18 cellular contexts compared by ENCODE assay signal in genomic region chr5:132021654-132022053, GRCh38. TPM values are rescaled to one million over a fixed set of nuclear protein-coding genes. Genes with fewer than 3 reads are reported as not detected.
DNase-seq lines count a peak whose midpoint lies in the region; ATAC-seq, FAIRE-seq and TF ChIP-seq lines count a peak whose summit lies in the region.
"Had no signal": no experiment of that assay in that cellular context is flagged by ENCODE, and none has a peak within 500 bp of the region (broad histone marks: within the 10 kb centered on the region; RNA-seq: fewer than 3 reads in every experiment).

No MANE protein-coding gene starts in this region.

- no peak overlapping the region for H3K4me3 ChIP-seq in A549
- H3K4me3 ChIP-seq in KMS-11 (IDR thresholded peaks at IDR 0.05; ENCODE audit: insufficient read depth, low read depth, low read length): no peak overlapping the region

- TF ChIP-seq CTCF in A549 (IDR thresholded peaks at IDR 0.05): no peak
- TF ChIP-seq CTCF in KMS-11 (conservative IDR thresholded peaks at IDR 0.05; ENCODE audit: low read depth, low read length): no peak

- H3K27ac Mint-ChIP-seq in activated T-helper 1 cell treated with anti-CD3 and anti-CD28 coated beads, Interleukin-12 subunit alpha, Interleukin-12 subunit beta, Interleukin-2, Interleukin-4 antibody, amounts not matched to agents 30 ng/mL and 10 ng/mL and 1 ng/mL, durations not matched to agents 14 hours and 24 hours and 36 hours: peak overlapping the region; percentile 42
- no peak overlapping the region for H3K27ac Mint-ChIP-seq in activated naive CD8-positive, alpha-beta T cell treated with anti-CD3 and anti-CD28 coated beads, Interleukin-2, amount 50 U/mL, for 24 hours
- H3K27ac Mint-ChIP-seq: CD14-positive monocyte, H9 had no signal

- H3K79me2 ChIP-seq in KMS-11 (ENCODE audit: insufficient read depth, low read depth): no peaks in the 10 kb centered on the region

- no peak for ATAC-seq in A549
- ATAC-seq in activated naive CD8-positive, alpha-beta T cell treated with anti-CD3 and anti-CD28 coated beads, Interleukin-2, amount 50 U/mL, for 24 hours: no peak

- 13% methylated on average over 2 of the region's 2 CpGs for WGBS in A549 (ENCODE audit: missing lambda C conversion rate)

- DNase-seq in A549 (ENCODE audit: low read depth in 1 of 2, low spot score in 1 of 2) (no peak), NCI-H146 (lab: John Stamatoyannopoulos, UW) (no peak), dermis blood vessel endothelial cell (no peak)
- DNase-seq in activated T-helper 1 cell treated with anti-CD3 and anti-CD28 coated beads, Interleukin-12 subunit alpha, Interleukin-12 subunit beta, Interleukin-2, Interleukin-4 antibody, amounts not matched to agents 30 ng/mL and 10 ng/mL and 1 ng/mL, durations not matched to agents 14 hours and 24 hours and 36 hours (ENCODE audit: low spot score): no peak
- no peak for DNase-seq in activated naive CD8-positive, alpha-beta T cell treated with anti-CD3 and anti-CD28 coated beads, Interleukin-2, amount 50 U/mL, for 24 hours
- DNase-seq: AML-193; CD4-positive, alpha-beta memory T cell; DMS153; DMS79; GF-D8; GOT3; H9 had no signal

- 0 out of 2 replicates have a peak, but pooled peaks cover 6% of the 10 kb centered on the region for H4K20me1 ChIP-seq in KMS-11 (ENCODE audit: insufficient read depth)

- H3K4me1 Mint-ChIP-seq in activated T-helper 1 cell treated with anti-CD3 and anti-CD28 coated beads, Interleukin-12 subunit alpha, Interleukin-12 subunit beta, Interleukin-2, Interleukin-4 antibody, amounts not matched to agents 30 ng/mL and 10 ng/mL and 1 ng/mL, durations not matched to agents 14 hours and 24 hours and 36 hours (ENCODE audit: low read depth): peaks cover 42% of the 10 kb centered on the region
- peaks cover 46% of the 10 kb centered on the region for H3K4me1 Mint-ChIP-seq in activated naive CD8-positive, alpha-beta T cell treated with anti-CD3 and anti-CD28 coated beads, Interleukin-2, amount 50 U/mL, for 24 hours

- no peaks in the 10 kb centered on the region for H3K9me3 ChIP-seq in A549

- no peak for TF ChIP-seq EP300 in A549 (IDR thresholded peaks at IDR 0.05)

- H3K4me1 ChIP-seq in A549: no peaks in the 10 kb centered on the region
- H3K4me1 ChIP-seq in KMS-11 (ENCODE audit: low read depth, poor library complexity, severe bottlenecking): peaks cover 51% of the 10 kb centered on the region

- H3K4me3 Mint-ChIP-seq in activated T-helper 1 cell treated with anti-CD3 and anti-CD28 coated beads, Interleukin-12 subunit alpha, Interleukin-12 subunit beta, Interleukin-2, Interleukin-4 antibody, amounts not matched to agents 30 ng/mL and 10 ng/mL and 1 ng/mL, durations not matched to agents 14 hours and 24 hours and 36 hours: no peak overlapping the region
- no peak overlapping the region for H3K4me3 Mint-ChIP-seq in activated naive CD8-positive, alpha-beta T cell treated with anti-CD3 and anti-CD28 coated beads, Interleukin-2, amount 50 U/mL, for 24 hours
- H3K4me3 Mint-ChIP-seq: CD14-positive monocyte, H9 had no signal

- intact Hi-C loops in activated T-helper 1 cell treated with anti-CD3 and anti-CD28 coated beads, Interleukin-12 subunit alpha, Interleukin-12 subunit beta, Interleukin-2, Interleukin-4 antibody, amounts not matched to agents 30 ng/mL and 10 ng/mL and 1 ng/mL, durations not matched to agents 14 hours and 24 hours and 36 hours (cut with micrococcal nuclease): loop anchor here (2.0 to 10.0 kb wide), 6 partner anchors 224 to 847 kb away; partner anchors contain the start of genes FNIP1, LYRM7 and RAPGEF6

- CTCF ChIA-PET in A549 (lab: Yijun Ruan, JAX): interaction anchor here (0.9 to 1.6 kb wide), 3 partner anchors 14 to 433 kb away, joined by 3 read pairs; no protein-coding TSS in a partner anchor

- H3K36me3 ChIP-seq in KMS-11 (ENCODE audit: insufficient read depth): no peaks in the 10 kb centered on the region

- no peaks in the 10 kb centered on the region for H3K36me3 Mint-ChIP-seq in activated T-helper 1 cell treated with anti-CD3 and anti-CD28 coated beads, Interleukin-12 subunit alpha, Interleukin-12 subunit beta, Interleukin-2, Interleukin-4 antibody, amounts not matched to agents 30 ng/mL and 10 ng/mL and 1 ng/mL, durations not matched to agents 14 hours and 24 hours and 36 hours (ENCODE audit: low read depth)
- H3K36me3 Mint-ChIP-seq in activated naive CD8-positive, alpha-beta T cell treated with anti-CD3 and anti-CD28 coated beads, Interleukin-2, amount 50 U/mL, for 24 hours (ENCODE audit: low read depth): no peaks in the 10 kb centered on the region
- H3K36me3 Mint-ChIP-seq: CD14-positive monocyte; CD4-positive, alpha-beta memory T cell had no signal

- peaks cover 54% of the 10 kb centered on the region for H3K27me3 ChIP-seq in KMS-11 (ENCODE audit: insufficient read depth, low read depth)

- no peak overlapping the region for H3K9ac ChIP-seq in KMS-11

- TF ChIP-seq RAD21 in A549 (conservative IDR thresholded peaks at IDR 0.05 in 1 of 2, IDR thresholded peaks at IDR 0.05 in 1 of 2): no peak

- no peaks in the 10 kb centered on the region for H3K9me3 Mint-ChIP-seq in activated T-helper 1 cell treated with anti-CD3 and anti-CD28 coated beads, Interleukin-12 subunit alpha, Interleukin-12 subunit beta, Interleukin-2, Interleukin-4 antibody, amounts not matched to agents 30 ng/mL and 10 ng/mL and 1 ng/mL, durations not matched to agents 14 hours and 24 hours and 36 hours
- no peaks in the 10 kb centered on the region for H3K9me3 Mint-ChIP-seq in activated naive CD8-positive, alpha-beta T cell treated with anti-CD3 and anti-CD28 coated beads, Interleukin-2, amount 50 U/mL, for 24 hours
- H3K9me3 Mint-ChIP-seq: CD4-positive, alpha-beta memory T cell; H9 had no signal

- no peak overlapping the region for H2AFZ ChIP-seq in KMS-11 (ENCODE audit: low read depth)

- no peak overlapping the region for H3K4me2 ChIP-seq in A549
- H3K4me2 ChIP-seq in KMS-11: peak overlapping the region; percentile 50; the same call in 1 of the 2 replicates

- peaks cover 35% of the 10 kb centered on the region for H3K27me3 Mint-ChIP-seq in activated T-helper 1 cell treated with anti-CD3 and anti-CD28 coated beads, Interleukin-12 subunit alpha, Interleukin-12 subunit beta, Interleukin-2, Interleukin-4 antibody, amounts not matched to agents 30 ng/mL and 10 ng/mL and 1 ng/mL, durations not matched to agents 14 hours and 24 hours and 36 hours (ENCODE audit: insufficient read depth)
- H3K27me3 Mint-ChIP-seq in activated naive CD8-positive, alpha-beta T cell treated with anti-CD3 and anti-CD28 coated beads, Interleukin-2, amount 50 U/mL, for 24 hours: peaks cover 8% of the 10 kb centered on the region
- H3K27me3 Mint-ChIP-seq: CD4-positive, alpha-beta memory T cell had no signal

- POLR2A ChIA-PET in A549 (lab: Yijun Ruan, JAX): no interaction called here

- no peak for TF ChIP-seq POLR2A in A549 (IDR thresholded peaks at IDR 0.05; ENCODE audit: low read length)

- FAIRE-seq in A549 (lab: Jason Lieb, UNC) (no peak), endometrium (lab: Jason Lieb, UNC) (peak; percentile 35)

- H3K27ac ChIP-seq in A549 (no peak overlapping the region), KMS-11 (no peak overlapping the region)

TF ChIP-seq in A549, 52 proteins besides CTCF, POLR2A, EP300 and RAD21:
- TF ChIP-seq MAFK (IDR thresholded peaks at IDR 0.05; ENCODE audit: partially characterized antibody) (peak; percentile 82), HOXA7 (CRISPR knock-in tag; IDR thresholded peaks at IDR 0.05) (no peak)
TF ChIP-seq in A549: peak in this region for 1.

RNA-seq across cellular contexts. Expression of gene ACSL6, which starts 10.2 kb away (rescaled TPM):
- 0.05 and 0.09 TPM in 2 replicates for polyA plus RNA-seq in A549 (2011; rRNA removed)
- 0.04 and 0.06 TPM in 2 replicates for polyA plus RNA-seq in A549 (2012; cell fraction: cytosol; rRNA removed)
- 0.08 and 0.43 TPM in 2 replicates for polyA plus RNA-seq in A549 (2012; cell fraction: nucleus; rRNA removed)
- polyA plus RNA-seq in A549 (2017; fragmentation: RNase III; extraction: RNeasy Plus Mini Kit Qiagen cat#74134 plus additional on column Dnase treatment): 0.05 to 0.07 TPM (median 0.06 TPM) in 3 replicates
- polyA minus RNA-seq in A549 (2011; rRNA and poly(A)+ RNA removed): 0.73 and 0.91 TPM in 2 replicates
- total RNA-seq in activated T-helper 1 cell treated with anti-CD3 and anti-CD28 coated beads, Interleukin-12 subunit alpha, Interleukin-12 subunit beta, Interleukin-2, Interleukin-4 antibody, amounts not matched to agents 30 ng/mL and 10 ng/mL and 1 ng/mL, durations not matched to agents 14 hours and 24 hours and 36 hours: 48.1 and 50.6 TPM in 2 replicates
- total RNA-seq in dermis blood vessel endothelial cell: 0.09 and 0.17 TPM in 2 replicates
- polyA plus RNA-seq: BJ had no signal

RNA-seq across cellular contexts. Expression of gene IL3, which starts 38.8 kb away (rescaled TPM):
- not detected in 2 replicates for polyA plus RNA-seq in A549 (2011; rRNA removed)
- polyA plus RNA-seq in A549 (2012; cell fraction: cytosol; rRNA removed): not detected in 2 replicates
- polyA plus RNA-seq in A549 (2012; cell fraction: nucleus; rRNA removed): not detected in 2 replicates
- polyA plus RNA-seq in A549 (2017; fragmentation: RNase III; extraction: RNeasy Plus Mini Kit Qiagen cat#74134 plus additional on column Dnase treatment): not detected in 3 replicates
- not detected in 2 replicates for polyA minus RNA-seq in A549 (2011; rRNA and poly(A)+ RNA removed)
- total RNA-seq in activated T-helper 1 cell treated with anti-CD3 and anti-CD28 coated beads, Interleukin-12 subunit alpha, Interleukin-12 subunit beta, Interleukin-2, Interleukin-4 antibody, amounts not matched to agents 30 ng/mL and 10 ng/mL and 1 ng/mL, durations not matched to agents 14 hours and 24 hours and 36 hours: 94.6 and 98.5 TPM in 2 replicates
- not detected in 2 replicates for total RNA-seq in dermis blood vessel endothelial cell
- total RNA-seq: A172; CD4-positive, alpha-beta memory T cell; Daoy; H9 had no signal
- polyA plus RNA-seq: BJ; CD14-positive monocyte; CD4-positive, alpha-beta memory T cell had no signal

RNA-seq across cellular contexts. Expression of gene CSF2, which starts 51.9 kb away (rescaled TPM):
- 0.21 TPM in 1 of 2 replicates, not detected in the other for polyA plus RNA-seq in A549 (2011; rRNA removed)
- polyA plus RNA-seq in A549 (2012; cell fraction: cytosol; rRNA removed): 0.19 TPM in 2 replicates
- 0.11 and 0.76 TPM in 2 replicates for polyA plus RNA-seq in A549 (2012; cell fraction: nucleus; rRNA removed)
- 0.34 TPM in 1 of 3 replicates, not detected in the others for polyA plus RNA-seq in A549 (2017; fragmentation: RNase III; extraction: RNeasy Plus Mini Kit Qiagen cat#74134 plus additional on column Dnase treatment)
- not detected in 2 replicates for polyA minus RNA-seq in A549 (2011; rRNA and poly(A)+ RNA removed)
- 1,648 and 1,678 TPM in 2 replicates for total RNA-seq in activated T-helper 1 cell treated with anti-CD3 and anti-CD28 coated beads, Interleukin-12 subunit alpha, Interleukin-12 subunit beta, Interleukin-2, Interleukin-4 antibody, amounts not matched to agents 30 ng/mL and 10 ng/mL and 1 ng/mL, durations not matched to agents 14 hours and 24 hours and 36 hours
- total RNA-seq in dermis blood vessel endothelial cell: 0.14 and 0.34 TPM in 2 replicates
- total RNA-seq: CD4-positive, alpha-beta memory T cell; H9 had no signal
- polyA plus RNA-seq: BJ, CD14-positive monocyte had no signal

Comparison
In these comparisons a context has a peak if more than half of its experiments do, and no peak if none do; other contexts are left out.
1. RNA of gene ACSL6, which starts 10.2 kb away (total RNA-seq): 48.1 to 50.6 TPM in activated T-helper 1 cell treated with anti-CD3 and anti-CD28 coated beads, Interleukin-12 subunit alpha, Interleukin-12 subunit beta, Interleukin-2, Interleukin-4 antibody, amounts not matched to agents 30 ng/mL and 10 ng/mL and 1 ng/mL, durations not matched to agents 14 hours and 24 hours and 36 hours; 0.09 to 0.17 TPM in dermis blood vessel endothelial cell; every median in the first group is over 10 times any median in the second.
2. RNA of gene IL3, which starts 38.8 kb away (total RNA-seq): 94.6 to 98.5 TPM in activated T-helper 1 cell treated with anti-CD3 and anti-CD28 coated beads, Interleukin-12 subunit alpha, Interleukin-12 subunit beta, Interleukin-2, Interleukin-4 antibody, amounts not matched to agents 30 ng/mL and 10 ng/mL and 1 ng/mL, durations not matched to agents 14 hours and 24 hours and 36 hours; not detected in dermis blood vessel endothelial cell; every median in the first group is over 10 times any median in the second.
3. RNA of gene CSF2, which starts 51.9 kb away (total RNA-seq): 1,648 to 1,678 TPM in activated T-helper 1 cell treated with anti-CD3 and anti-CD28 coated beads, Interleukin-12 subunit alpha, Interleukin-12 subunit beta, Interleukin-2, Interleukin-4 antibody, amounts not matched to agents 30 ng/mL and 10 ng/mL and 1 ng/mL, durations not matched to agents 14 hours and 24 hours and 36 hours; 0.14 to 0.34 TPM in dermis blood vessel endothelial cell; every median in the first group is over 1,000 times any median in the second.